1 cellular context compared by ENCODE assay signal in the genomic region with DNA sequence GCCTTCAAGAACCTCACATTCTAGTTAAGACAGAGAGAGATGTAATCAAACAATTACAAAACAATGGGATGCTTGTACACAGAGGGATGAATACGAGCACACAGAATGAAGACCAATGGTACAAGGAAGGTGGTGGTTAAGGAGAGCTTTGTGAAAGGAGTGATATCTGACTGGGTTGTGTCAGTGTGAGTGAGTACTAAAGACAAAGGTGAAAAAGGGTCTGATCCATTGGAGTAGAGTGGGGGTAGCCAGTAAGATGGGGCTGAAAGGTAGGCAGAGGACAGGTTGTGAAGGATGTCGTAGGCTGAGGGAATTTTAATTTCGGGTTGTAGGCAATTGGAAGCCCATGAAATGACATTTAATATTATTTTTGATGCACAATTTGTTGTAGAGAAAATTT.
A peak's percentile ranks its signal among the peaks of the same experiment; 100 is the strongest.
TF ChIP-seq lines count a peak whose summit lies in the region.

No MANE protein-coding gene starts in this region.

TF ChIP-seq in K562, 482 proteins besides CTCF, POLR2A, EP300 and RAD21 (continues in another document):
- TF ChIP-seq, protein P1, sequence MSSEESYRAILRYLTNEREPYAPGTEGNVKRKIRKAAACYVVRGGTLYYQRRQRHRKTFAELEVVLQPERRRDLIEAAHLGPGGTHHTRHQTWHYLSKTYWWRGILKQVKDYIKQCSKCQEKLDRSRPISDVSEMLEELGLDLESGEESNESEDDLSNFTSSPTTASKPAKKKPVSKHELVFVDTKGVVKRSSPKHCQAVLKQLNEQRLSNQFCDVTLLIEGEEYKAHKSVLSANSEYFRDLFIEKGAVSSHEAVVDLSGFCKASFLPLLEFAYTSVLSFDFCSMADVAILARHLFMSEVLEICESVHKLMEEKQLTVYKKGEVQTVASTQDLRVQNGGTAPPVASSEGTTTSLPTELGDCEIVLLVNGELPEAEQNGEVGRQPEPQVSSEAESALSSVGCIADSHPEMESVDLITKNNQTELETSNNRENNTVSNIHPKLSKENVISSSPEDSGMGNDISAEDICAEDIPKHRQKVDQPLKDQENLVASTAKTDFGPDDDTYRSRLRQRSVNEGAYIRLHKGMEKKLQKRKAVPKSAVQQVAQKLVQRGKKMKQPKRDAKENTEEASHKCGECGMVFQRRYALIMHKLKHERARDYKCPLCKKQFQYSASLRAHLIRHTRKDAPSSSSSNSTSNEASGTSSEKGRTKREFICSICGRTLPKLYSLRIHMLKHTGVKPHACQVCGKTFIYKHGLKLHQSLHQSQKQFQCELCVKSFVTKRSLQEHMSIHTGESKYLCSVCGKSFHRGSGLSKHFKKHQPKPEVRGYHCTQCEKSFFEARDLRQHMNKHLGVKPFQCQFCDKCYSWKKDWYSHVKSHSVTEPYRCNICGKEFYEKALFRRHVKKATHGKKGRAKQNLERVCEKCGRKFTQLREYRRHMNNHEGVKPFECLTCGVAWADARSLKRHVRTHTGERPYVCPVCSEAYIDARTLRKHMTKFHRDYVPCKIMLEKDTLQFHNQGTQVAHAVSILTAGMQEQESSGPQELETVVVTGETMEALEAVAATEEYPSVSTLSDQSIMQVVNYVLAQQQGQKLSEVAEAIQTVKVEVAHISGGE (CRISPR knock-in tag; IDR thresholded peaks at IDR 0.05), result no peak
- TF ChIP-seq, protein P2, sequence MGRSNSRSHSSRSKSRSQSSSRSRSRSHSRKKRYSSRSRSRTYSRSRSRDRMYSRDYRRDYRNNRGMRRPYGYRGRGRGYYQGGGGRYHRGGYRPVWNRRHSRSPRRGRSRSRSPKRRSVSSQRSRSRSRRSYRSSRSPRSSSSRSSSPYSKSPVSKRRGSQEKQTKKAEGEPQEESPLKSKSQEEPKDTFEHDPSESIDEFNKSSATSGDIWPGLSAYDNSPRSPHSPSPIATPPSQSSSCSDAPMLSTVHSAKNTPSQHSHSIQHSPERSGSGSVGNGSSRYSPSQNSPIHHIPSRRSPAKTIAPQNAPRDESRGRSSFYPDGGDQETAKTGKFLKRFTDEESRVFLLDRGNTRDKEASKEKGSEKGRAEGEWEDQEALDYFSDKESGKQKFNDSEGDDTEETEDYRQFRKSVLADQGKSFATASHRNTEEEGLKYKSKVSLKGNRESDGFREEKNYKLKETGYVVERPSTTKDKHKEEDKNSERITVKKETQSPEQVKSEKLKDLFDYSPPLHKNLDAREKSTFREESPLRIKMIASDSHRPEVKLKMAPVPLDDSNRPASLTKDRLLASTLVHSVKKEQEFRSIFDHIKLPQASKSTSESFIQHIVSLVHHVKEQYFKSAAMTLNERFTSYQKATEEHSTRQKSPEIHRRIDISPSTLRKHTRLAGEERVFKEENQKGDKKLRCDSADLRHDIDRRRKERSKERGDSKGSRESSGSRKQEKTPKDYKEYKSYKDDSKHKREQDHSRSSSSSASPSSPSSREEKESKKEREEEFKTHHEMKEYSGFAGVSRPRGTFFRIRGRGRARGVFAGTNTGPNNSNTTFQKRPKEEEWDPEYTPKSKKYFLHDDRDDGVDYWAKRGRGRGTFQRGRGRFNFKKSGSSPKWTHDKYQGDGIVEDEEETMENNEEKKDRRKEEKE (IDR thresholded peaks at IDR 0.05; ENCODE audit: borderline replicate concordance in 1 of 2, control insufficient read depth in 1 of 2, low read depth in 2 of 2, low read length in 1 of 2), result no peak
- TF ChIP-seq, protein P3, sequence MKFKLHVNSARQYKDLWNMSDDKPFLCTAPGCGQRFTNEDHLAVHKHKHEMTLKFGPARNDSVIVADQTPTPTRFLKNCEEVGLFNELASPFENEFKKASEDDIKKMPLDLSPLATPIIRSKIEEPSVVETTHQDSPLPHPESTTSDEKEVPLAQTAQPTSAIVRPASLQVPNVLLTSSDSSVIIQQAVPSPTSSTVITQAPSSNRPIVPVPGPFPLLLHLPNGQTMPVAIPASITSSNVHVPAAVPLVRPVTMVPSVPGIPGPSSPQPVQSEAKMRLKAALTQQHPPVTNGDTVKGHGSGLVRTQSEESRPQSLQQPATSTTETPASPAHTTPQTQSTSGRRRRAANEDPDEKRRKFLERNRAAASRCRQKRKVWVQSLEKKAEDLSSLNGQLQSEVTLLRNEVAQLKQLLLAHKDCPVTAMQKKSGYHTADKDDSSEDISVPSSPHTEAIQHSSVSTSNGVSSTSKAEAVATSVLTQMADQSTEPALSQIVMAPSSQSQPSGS (CRISPR knock-in tag; IDR thresholded peaks at IDR 0.05), result no peak
- TF ChIP-seq ARID1B (IDR thresholded peaks at IDR 0.05), result no peak
- TF ChIP-seq, protein P4, sequence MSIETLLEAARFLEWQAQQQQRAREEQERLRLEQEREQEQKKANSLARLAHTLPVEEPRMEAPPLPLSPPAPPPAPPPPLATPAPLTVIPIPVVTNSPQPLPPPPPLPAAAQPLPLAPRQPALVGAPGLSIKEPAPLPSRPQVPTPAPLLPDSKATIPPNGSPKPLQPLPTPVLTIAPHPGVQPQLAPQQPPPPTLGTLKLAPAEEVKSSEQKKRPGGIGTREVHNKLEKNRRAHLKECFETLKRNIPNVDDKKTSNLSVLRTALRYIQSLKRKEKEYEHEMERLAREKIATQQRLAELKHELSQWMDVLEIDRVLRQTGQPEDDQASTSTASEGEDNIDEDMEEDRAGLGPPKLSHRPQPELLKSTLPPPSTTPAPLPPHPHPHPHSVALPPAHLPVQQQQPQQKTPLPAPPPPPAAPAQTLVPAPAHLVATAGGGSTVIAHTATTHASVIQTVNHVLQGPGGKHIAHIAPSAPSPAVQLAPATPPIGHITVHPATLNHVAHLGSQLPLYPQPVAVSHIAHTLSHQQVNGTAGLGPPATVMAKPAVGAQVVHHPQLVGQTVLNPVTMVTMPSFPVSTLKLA (conservative IDR thresholded peaks at IDR 0.05), result no peak
- no peak for TF ChIP-seq NFE2L1 (tag; IDR thresholded peaks at IDR 0.05; ENCODE audit: borderline replicate concordance, low read depth)
- TF ChIP-seq EWSR1 (IDR thresholded peaks at IDR 0.05; ENCODE audit: borderline replicate concordance, low read depth, partially characterized antibody), result no peak
- no peak for TF ChIP-seq ZKSCAN1 (IDR thresholded peaks at IDR 0.05; ENCODE audit: low read depth, low read length)
- no peak for TF ChIP-seq ZNF24 (IDR thresholded peaks at IDR 0.05)
- TF ChIP-seq NR3C1 (CRISPR knock-in tag; IDR thresholded peaks at IDR 0.05), result no peak
- TF ChIP-seq, protein P5, sequence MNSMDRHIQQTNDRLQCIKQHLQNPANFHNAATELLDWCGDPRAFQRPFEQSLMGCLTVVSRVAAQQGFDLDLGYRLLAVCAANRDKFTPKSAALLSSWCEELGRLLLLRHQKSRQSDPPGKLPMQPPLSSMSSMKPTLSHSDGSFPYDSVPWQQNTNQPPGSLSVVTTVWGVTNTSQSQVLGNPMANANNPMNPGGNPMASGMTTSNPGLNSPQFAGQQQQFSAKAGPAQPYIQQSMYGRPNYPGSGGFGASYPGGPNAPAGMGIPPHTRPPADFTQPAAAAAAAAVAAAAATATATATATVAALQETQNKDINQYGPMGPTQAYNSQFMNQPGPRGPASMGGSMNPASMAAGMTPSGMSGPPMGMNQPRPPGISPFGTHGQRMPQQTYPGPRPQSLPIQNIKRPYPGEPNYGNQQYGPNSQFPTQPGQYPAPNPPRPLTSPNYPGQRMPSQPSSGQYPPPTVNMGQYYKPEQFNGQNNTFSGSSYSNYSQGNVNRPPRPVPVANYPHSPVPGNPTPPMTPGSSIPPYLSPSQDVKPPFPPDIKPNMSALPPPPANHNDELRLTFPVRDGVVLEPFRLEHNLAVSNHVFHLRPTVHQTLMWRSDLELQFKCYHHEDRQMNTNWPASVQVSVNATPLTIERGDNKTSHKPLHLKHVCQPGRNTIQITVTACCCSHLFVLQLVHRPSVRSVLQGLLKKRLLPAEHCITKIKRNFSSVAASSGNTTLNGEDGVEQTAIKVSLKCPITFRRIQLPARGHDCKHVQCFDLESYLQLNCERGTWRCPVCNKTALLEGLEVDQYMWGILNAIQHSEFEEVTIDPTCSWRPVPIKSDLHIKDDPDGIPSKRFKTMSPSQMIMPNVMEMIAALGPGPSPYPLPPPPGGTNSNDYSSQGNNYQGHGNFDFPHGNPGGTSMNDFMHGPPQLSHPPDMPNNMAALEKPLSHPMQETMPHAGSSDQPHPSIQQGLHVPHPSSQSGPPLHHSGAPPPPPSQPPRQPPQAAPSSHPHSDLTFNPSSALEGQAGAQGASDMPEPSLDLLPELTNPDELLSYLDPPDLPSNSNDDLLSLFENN (IDR thresholded peaks at IDR 0.05; ENCODE audit: low read depth in 2 of 2, low read length in 2 of 2), result no peak
- no peak for TF ChIP-seq GTF2A2 (tag; IDR thresholded peaks at IDR 0.05)
- TF ChIP-seq, protein P6, sequence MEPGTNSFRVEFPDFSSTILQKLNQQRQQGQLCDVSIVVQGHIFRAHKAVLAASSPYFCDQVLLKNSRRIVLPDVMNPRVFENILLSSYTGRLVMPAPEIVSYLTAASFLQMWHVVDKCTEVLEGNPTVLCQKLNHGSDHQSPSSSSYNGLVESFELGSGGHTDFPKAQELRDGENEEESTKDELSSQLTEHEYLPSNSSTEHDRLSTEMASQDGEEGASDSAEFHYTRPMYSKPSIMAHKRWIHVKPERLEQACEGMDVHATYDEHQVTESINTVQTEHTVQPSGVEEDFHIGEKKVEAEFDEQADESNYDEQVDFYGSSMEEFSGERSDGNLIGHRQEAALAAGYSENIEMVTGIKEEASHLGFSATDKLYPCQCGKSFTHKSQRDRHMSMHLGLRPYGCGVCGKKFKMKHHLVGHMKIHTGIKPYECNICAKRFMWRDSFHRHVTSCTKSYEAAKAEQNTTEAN (CRISPR knock-in tag; IDR thresholded peaks at IDR 0.05), result no peak
- no peak for TF ChIP-seq SAFB2 (IDR thresholded peaks at IDR 0.05; ENCODE audit: borderline replicate concordance, low read depth, low read length, severe bottlenecking)
- TF ChIP-seq, protein P7, sequence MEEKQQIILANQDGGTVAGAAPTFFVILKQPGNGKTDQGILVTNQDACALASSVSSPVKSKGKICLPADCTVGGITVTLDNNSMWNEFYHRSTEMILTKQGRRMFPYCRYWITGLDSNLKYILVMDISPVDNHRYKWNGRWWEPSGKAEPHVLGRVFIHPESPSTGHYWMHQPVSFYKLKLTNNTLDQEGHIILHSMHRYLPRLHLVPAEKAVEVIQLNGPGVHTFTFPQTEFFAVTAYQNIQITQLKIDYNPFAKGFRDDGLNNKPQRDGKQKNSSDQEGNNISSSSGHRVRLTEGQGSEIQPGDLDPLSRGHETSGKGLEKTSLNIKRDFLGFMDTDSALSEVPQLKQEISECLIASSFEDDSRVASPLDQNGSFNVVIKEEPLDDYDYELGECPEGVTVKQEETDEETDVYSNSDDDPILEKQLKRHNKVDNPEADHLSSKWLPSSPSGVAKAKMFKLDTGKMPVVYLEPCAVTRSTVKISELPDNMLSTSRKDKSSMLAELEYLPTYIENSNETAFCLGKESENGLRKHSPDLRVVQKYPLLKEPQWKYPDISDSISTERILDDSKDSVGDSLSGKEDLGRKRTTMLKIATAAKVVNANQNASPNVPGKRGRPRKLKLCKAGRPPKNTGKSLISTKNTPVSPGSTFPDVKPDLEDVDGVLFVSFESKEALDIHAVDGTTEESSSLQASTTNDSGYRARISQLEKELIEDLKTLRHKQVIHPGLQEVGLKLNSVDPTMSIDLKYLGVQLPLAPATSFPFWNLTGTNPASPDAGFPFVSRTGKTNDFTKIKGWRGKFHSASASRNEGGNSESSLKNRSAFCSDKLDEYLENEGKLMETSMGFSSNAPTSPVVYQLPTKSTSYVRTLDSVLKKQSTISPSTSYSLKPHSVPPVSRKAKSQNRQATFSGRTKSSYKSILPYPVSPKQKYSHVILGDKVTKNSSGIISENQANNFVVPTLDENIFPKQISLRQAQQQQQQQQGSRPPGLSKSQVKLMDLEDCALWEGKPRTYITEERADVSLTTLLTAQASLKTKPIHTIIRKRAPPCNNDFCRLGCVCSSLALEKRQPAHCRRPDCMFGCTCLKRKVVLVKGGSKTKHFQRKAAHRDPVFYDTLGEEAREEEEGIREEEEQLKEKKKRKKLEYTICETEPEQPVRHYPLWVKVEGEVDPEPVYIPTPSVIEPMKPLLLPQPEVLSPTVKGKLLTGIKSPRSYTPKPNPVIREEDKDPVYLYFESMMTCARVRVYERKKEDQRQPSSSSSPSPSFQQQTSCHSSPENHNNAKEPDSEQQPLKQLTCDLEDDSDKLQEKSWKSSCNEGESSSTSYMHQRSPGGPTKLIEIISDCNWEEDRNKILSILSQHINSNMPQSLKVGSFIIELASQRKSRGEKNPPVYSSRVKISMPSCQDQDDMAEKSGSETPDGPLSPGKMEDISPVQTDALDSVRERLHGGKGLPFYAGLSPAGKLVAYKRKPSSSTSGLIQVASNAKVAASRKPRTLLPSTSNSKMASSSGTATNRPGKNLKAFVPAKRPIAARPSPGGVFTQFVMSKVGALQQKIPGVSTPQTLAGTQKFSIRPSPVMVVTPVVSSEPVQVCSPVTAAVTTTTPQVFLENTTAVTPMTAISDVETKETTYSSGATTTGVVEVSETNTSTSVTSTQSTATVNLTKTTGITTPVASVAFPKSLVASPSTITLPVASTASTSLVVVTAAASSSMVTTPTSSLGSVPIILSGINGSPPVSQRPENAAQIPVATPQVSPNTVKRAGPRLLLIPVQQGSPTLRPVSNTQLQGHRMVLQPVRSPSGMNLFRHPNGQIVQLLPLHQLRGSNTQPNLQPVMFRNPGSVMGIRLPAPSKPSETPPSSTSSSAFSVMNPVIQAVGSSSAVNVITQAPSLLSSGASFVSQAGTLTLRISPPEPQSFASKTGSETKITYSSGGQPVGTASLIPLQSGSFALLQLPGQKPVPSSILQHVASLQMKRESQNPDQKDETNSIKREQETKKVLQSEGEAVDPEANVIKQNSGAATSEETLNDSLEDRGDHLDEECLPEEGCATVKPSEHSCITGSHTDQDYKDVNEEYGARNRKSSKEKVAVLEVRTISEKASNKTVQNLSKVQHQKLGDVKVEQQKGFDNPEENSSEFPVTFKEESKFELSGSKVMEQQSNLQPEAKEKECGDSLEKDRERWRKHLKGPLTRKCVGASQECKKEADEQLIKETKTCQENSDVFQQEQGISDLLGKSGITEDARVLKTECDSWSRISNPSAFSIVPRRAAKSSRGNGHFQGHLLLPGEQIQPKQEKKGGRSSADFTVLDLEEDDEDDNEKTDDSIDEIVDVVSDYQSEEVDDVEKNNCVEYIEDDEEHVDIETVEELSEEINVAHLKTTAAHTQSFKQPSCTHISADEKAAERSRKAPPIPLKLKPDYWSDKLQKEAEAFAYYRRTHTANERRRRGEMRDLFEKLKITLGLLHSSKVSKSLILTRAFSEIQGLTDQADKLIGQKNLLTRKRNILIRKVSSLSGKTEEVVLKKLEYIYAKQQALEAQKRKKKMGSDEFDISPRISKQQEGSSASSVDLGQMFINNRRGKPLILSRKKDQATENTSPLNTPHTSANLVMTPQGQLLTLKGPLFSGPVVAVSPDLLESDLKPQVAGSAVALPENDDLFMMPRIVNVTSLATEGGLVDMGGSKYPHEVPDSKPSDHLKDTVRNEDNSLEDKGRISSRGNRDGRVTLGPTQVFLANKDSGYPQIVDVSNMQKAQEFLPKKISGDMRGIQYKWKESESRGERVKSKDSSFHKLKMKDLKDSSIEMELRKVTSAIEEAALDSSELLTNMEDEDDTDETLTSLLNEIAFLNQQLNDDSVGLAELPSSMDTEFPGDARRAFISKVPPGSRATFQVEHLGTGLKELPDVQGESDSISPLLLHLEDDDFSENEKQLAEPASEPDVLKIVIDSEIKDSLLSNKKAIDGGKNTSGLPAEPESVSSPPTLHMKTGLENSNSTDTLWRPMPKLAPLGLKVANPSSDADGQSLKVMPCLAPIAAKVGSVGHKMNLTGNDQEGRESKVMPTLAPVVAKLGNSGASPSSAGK (IDR thresholded peaks at IDR 0.05), result 0 out of 2 replicates have a peak, but pooled peaks have one; percentile 7
- TF ChIP-seq SMC3 (conservative IDR thresholded peaks at IDR 0.05; ENCODE audit: insufficient read depth, low read depth, low read length), result no peak
- peak; percentile 31; the same call in 1 of the 2 replicates for TF ChIP-seq EHMT2 (IDR thresholded peaks at IDR 0.05)
- TF ChIP-seq LEF1 (IDR thresholded peaks at IDR 0.05), result no peak
